8 cellular contexts compared by ENCODE assay signal in genomic region chr10:21526184-21526951, GRCh38. TPM values are rescaled to one million over a fixed set of nuclear protein-coding genes. Genes with fewer than 3 reads are reported as not detected.
A peak's percentile ranks its signal among the peaks of the same experiment; 100 is the strongest.
DNase-seq lines count a peak whose midpoint lies in the region; ATAC-seq and TF ChIP-seq lines count a peak whose summit lies in the region.

No MANE protein-coding gene starts in this region.

- peaks cover 0 to 5% (median 1%) of the 10 kb centered on the region in 7 donors for H3K9me3 Mint-ChIP-seq in naive B cell

- peaks cover 0 to 18% of the 10 kb centered on the region in 2 donors for H3K36me3 Mint-ChIP-seq in naive B cell

- 1% methylated on average over 17 to 51 of the region's 59 CpGs for WGBS in testis, 2 donors

- H3K4me3 Mint-ChIP-seq in naive B cell = peak overlapping the region; percentile 83 to 94 (median 92)

- peaks cover 15% of the 10 kb centered on the region for H3K4me1 ChIP-seq in testis

- peaks cover 39 to 51% (median 47%) of the 10 kb centered on the region in 3 donors for H3K27me3 Mint-ChIP-seq in naive B cell

- peak overlapping the region; percentile 59 for H3K4me3 ChIP-seq in fibroblast of mammary gland (ENCODE audit: control insufficient read depth, low read depth, low read length)
- peak overlapping the region; percentile 76 to 82 for H3K4me3 ChIP-seq in testis

- peaks cover 27 to 35% (median 27%) of the 10 kb centered on the region in 3 donors for H3K4me1 Mint-ChIP-seq in naive B cell

- ATAC-seq in HG03045 (IDR thresholded peaks at IDR 0.05; ENCODE audit: unreplicated experiment) (peak; percentile 46), naive B cell (ENCODE audit: low read depth in 2 of 2) (peak; percentile 36 to 48)

- peak overlapping the region; percentile 61 to 97 (median 92) for H3K27ac Mint-ChIP-seq in naive B cell

- no peak for TF ChIP-seq POLR2A in testis (IDR thresholded peaks at IDR 0.05)

- H3K36me3 ChIP-seq in testis (ENCODE audit: low read depth, missing control alignments) = no peaks in the 10 kb centered on the region

- no peaks in the 10 kb centered on the region for H3K27me3 ChIP-seq in testis

- DNase-seq in SHP77 (lab: John Stamatoyannopoulos, UW) (peak; percentile 66 to 79), SHP77 treated with DMSO at 0.1 percent for 48 hours (lab: John Stamatoyannopoulos, UW) (no peak), NOMO-1 treated with dmso at 0.1 percent for 144 hours (lab: John Stamatoyannopoulos, UW; ENCODE audit: unreplicated experiment) (peak; percentile 80), activated T-helper 1 cell treated with Interleukin-2 at 50 U/mL for 16 hours (ENCODE audit: low read depth) (peak; percentile 59), fibroblast of mammary gland (ENCODE audit: low read depth) (peak; percentile 80), naive B cell (peak; percentile 27), testis (peak; percentile 92)

- no peak for TF ChIP-seq CTCF in fibroblast of mammary gland (conservative IDR thresholded peaks at IDR 0.05; ENCODE audit: control insufficient read depth, insufficient read depth, low read depth, low read length)
- no peak for TF ChIP-seq CTCF in testis (IDR thresholded peaks at IDR 0.05)

- H3K27ac ChIP-seq in testis = peak overlapping the region; percentile 99 to 100

- no peaks in the 10 kb centered on the region for H3K9me3 ChIP-seq in testis

- intact Hi-C loops in testis (cut with DNase I; ENCODE audit: low total_unique reads) = no loop called here

RNA-seq across cellular contexts. Expression of gene SKIDA1, which starts 0.9 kb away (rescaled TPM):
- polyA plus RNA-seq in naive B cell (ENCODE audit: low read depth in 6 of 6) (not detected), testis (ENCODE audit: insufficient read depth, low read depth, low replicate concordance) (4.7 TPM)
- total RNA-seq in testis = 1 to 10 TPM; 6.6 to 6.9 TPM

RNA-seq across cellular contexts. Expression of gene MLLT10, which starts 7.7 kb away (rescaled TPM):
- 1 to 10 TPM; 3.8 to 7.3 (median 6.6) TPM for polyA plus RNA-seq in naive B cell (ENCODE audit: low read depth in 6 of 6)
- total RNA-seq in testis = 100 to 1,000 TPM; 130 to 144 TPM
- 243 TPM for polyA plus RNA-seq in testis (ENCODE audit: insufficient read depth, low read depth, low replicate concordance)

Comparison
In these comparisons a context has a peak if more than half of its experiments do, and no peak if none do; other contexts are left out.
1. RNA of gene MLLT10, which starts 7.7 kb away (polyA plus RNA-seq): 243 TPM in testis (single experiment); 3.8 to 7.3 TPM in naive B cell; every median in the first group is over 10 times any median in the second.